Comparison of ENCODE assay signal across 8 cellular contexts in genomic region chr5:10762178-10762775, GRCh38. TPM values are rescaled to one million over a fixed set of nuclear protein-coding genes. Genes with fewer than 3 reads are reported as not detected.
A peak's percentile ranks its signal among the peaks of the same experiment; 100 is the strongest.
DNase-seq lines count a peak whose midpoint lies in the region; ATAC-seq and TF ChIP-seq lines count a peak whose summit lies in the region.

No MANE protein-coding gene starts in this region.

- 72 to 77% methylated on average over 11 of the region's 11 CpGs for WGBS in esophagus squamous epithelium, 2 donors
- WGBS in neuronal stem cell (ENCODE audit: extremely low coverage in 2 of 2, insufficient read length in 2 of 2, insufficient replicate concordance in 1 of 2), 2 donors: no CpG with 5 or more reads among the region's 11 CpGs

- no peak overlapping the region for H2BK5ac ChIP-seq in neuronal stem cell (ENCODE audit: low read length)

- no peak for TF ChIP-seq POLR2A in esophagus squamous epithelium (IDR thresholded peaks at IDR 0.05)

- no peak overlapping the region for H3K9ac ChIP-seq in neuronal stem cell (ENCODE audit: low read depth, low read length, poor library complexity)

- H3K18ac ChIP-seq in neuronal stem cell (ENCODE audit: low read length): no peak overlapping the region

- H2BK12ac ChIP-seq in neuronal stem cell (ENCODE audit: low read length): no peak overlapping the region

- H2AK5ac ChIP-seq in neuronal stem cell (ENCODE audit: low read depth, low read length): no peak overlapping the region

- H3K27me3 ChIP-seq in Panc1 (ENCODE audit: control insufficient read depth, insufficient read depth, low read length) (no peaks in the 10 kb centered on the region), esophagus squamous epithelium (no peaks in the 10 kb centered on the region), neuronal stem cell (ENCODE audit: control insufficient read depth in 3 of 3, insufficient read depth in 3 of 3, low read depth in 1 of 3, low read length in 3 of 3) (peaks cover 0 to 5% (median 0%) of the 10 kb centered on the region in 3 experiments)

- DNase-seq in CMK (ENCODE audit: low read depth) (peak; percentile 36), Panc1 (ENCODE audit: low read depth, low spot score) (no peak), esophagus squamous epithelium (lab: John Stamatoyannopoulos, UW) (no peak), neuronal stem cell (ENCODE audit: low spot score) (no peak), amniotic stem cell (lab: John Stamatoyannopoulos, UW) (no peak), NCI-H446 (lab: John Stamatoyannopoulos, UW) (no peak)

- TF ChIP-seq CTCF in Panc1 (IDR thresholded peaks at IDR 0.05) (no peak), esophagus squamous epithelium (IDR thresholded peaks at IDR 0.05) (no peak)

- intact Hi-C loops in Panc1 (cut with micrococcal nuclease; ENCODE audit: unreplicated experiment) (no loop called here), esophagus squamous epithelium (cut with DNase I) (no loop called here)

- H3K4ac ChIP-seq in neuronal stem cell (ENCODE audit: low read length): no peak overlapping the region

- ATAC-seq in Panc1 (no peak), HG02678 (IDR thresholded peaks at IDR 0.05; ENCODE audit: unreplicated experiment) (no peak), GM18870 (IDR thresholded peaks at IDR 0.05; ENCODE audit: unreplicated experiment) (no peak)

- CTCF ChIA-PET in Panc1 (lab: Charles Lee): no interaction called here

- POLR2A ChIA-PET in Panc1 (lab: Charles Lee): no interaction called here

- no peak overlapping the region for H3K23ac ChIP-seq in neuronal stem cell (ENCODE audit: low read depth, low read length, poor library complexity)

- H2AFZ ChIP-seq in neuronal stem cell (ENCODE audit: low read length): peak overlapping the region; percentile 97

- H2BK15ac ChIP-seq in neuronal stem cell (ENCODE audit: low read length): no peak overlapping the region

- H4K8ac ChIP-seq in neuronal stem cell (ENCODE audit: low read depth, low read length): peak overlapping the region; percentile 19

- H4K91ac ChIP-seq in neuronal stem cell (ENCODE audit: low read depth, low read length, poor library complexity): no peak overlapping the region

- H2BK120ac ChIP-seq in neuronal stem cell (ENCODE audit: low read depth, low read length): no peak overlapping the region

- H3K36me3 ChIP-seq in Panc1 (ENCODE audit: control insufficient read depth, insufficient read depth, low read length): no peaks in the 10 kb centered on the region; the same call in 1 of the 2 replicates
- H3K36me3 ChIP-seq in esophagus squamous epithelium: no peaks in the 10 kb centered on the region
- peaks cover 0 to 7% of the 10 kb centered on the region in 2 donors for H3K36me3 ChIP-seq in neuronal stem cell (replicated peaks in 1 of 2; ENCODE audit: control insufficient read depth in 2 of 2, insufficient read depth in 2 of 2, low read length in 2 of 2)

- H3K9me3 ChIP-seq in Panc1 (ENCODE audit: control insufficient read depth, insufficient read depth, low read depth, low read length): no peaks in the 10 kb centered on the region
- no peaks in the 10 kb centered on the region for H3K9me3 ChIP-seq in esophagus squamous epithelium
- no peaks in the 10 kb centered on the region for H3K9me3 ChIP-seq in neuronal stem cell (replicated peaks in 1 of 2; ENCODE audit: control insufficient read depth in 2 of 2, insufficient read depth in 1 of 2, low read depth in 1 of 2, low read length in 2 of 2)

- in situ Hi-C loops in Panc1 (cut with HindIII; ENCODE audit: low pct_unique_long_range_greater_than_20kb, low sequenced_read_pairs): no loop called here

- no peaks in the 10 kb centered on the region for H3K79me1 ChIP-seq in neuronal stem cell (ENCODE audit: low read depth, low read length)

- H3K14ac ChIP-seq in neuronal stem cell (ENCODE audit: low read length): peak overlapping the region; percentile 22

- H3K27ac ChIP-seq in Panc1 (ENCODE audit: low read length) (peak overlapping the region; percentile 86), esophagus squamous epithelium (peak overlapping the region; percentile 94 to 99 (median 97)), neuronal stem cell (replicated peaks; ENCODE audit: low read length) (no peak overlapping the region)

- no peak overlapping the region for H3K4me2 ChIP-seq in neuronal stem cell (ENCODE audit: insufficient read depth, low read length, poor library complexity, severe bottlenecking)

- no TSS peak for BruUV-seq in Panc1 (replicated peaks; lab: Mats Ljungman, UMichigan)

- H3K4me1 ChIP-seq in Panc1 (ENCODE audit: control insufficient read depth, insufficient read depth, low read length) (peaks cover 7% of the 10 kb centered on the region), esophagus squamous epithelium (peaks cover 15 to 52% (median 17%) of the 10 kb centered on the region in 3 donors), neuronal stem cell (ENCODE audit: control insufficient read depth in 2 of 2, insufficient read depth in 1 of 2, low read depth in 1 of 2, low read length in 2 of 2) (no peaks in the 10 kb centered on the region)

- H3K4me3 ChIP-seq in Panc1 (ENCODE audit: low read depth in 2 of 2, low read length in 2 of 2): no peak overlapping the region
- peak overlapping the region in 1 of 4 donors; percentile 73 for H3K4me3 ChIP-seq in esophagus squamous epithelium
- no peak overlapping the region for H3K4me3 ChIP-seq in neuronal stem cell (ENCODE audit: low read length in 2 of 2)

RNA-seq across cellular contexts. Expression of gene DAP, which starts 1.2 kb away (rescaled TPM):
- 108 TPM for total RNA-seq in Panc1 (2021; ENCODE audit: unreplicated experiment)
- polyA plus RNA-seq in Panc1 (2012; ENCODE audit: insufficient read length): 103 TPM
- total RNA-seq in esophagus squamous epithelium: 10 to 100 TPM; 15.7 to 35.5 (median 29.5) TPM
- 78.1 TPM for polyA plus RNA-seq in neuronal stem cell (2013, experiment 1 of 2)
- polyA plus RNA-seq in neuronal stem cell (2013, experiment 2 of 2): 78.6 TPM
